ENCODE assay signal across 1 cellular context in the genomic region with DNA sequence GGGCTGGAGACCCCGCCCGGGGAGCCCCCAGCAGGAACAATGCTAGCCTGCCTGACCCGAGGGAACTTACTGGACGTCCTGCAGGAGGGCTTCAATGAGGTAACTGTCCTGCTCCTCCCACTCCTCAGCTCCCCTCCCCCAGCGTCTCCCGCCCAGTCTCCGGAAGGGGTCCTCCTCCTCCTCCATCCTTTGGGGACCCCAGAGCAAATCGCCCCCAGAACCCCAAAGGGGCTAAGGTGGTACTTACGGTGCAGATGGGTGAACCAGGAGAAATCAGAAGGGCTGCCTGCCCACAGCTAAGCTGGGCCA.
TF ChIP-seq lines count a peak whose summit lies in the region.

No MANE protein-coding gene starts in this region.

TF ChIP-seq in HepG2, 621 proteins besides CTCF, POLR2A, EP300 and RAD21 (continued from another document):
- TF ChIP-seq TCF12 (IDR thresholded peaks at IDR 0.05) (no peak), TCF12 (CRISPR knock-in tag; IDR thresholded peaks at IDR 0.05) (no peak), SOX13 (IDR thresholded peaks at IDR 0.05) (no peak), SOX13 (CRISPR knock-in tag; conservative IDR thresholded peaks at IDR 0.05 in 1 of 2, IDR thresholded peaks at IDR 0.05 in 1 of 2) (peak in 1 of 2 experiments; percentile 42; a peak in 1 of 4 replicates), PHF20 (CRISPR knock-in tag; IDR thresholded peaks at IDR 0.05) (no peak), FOXP1 (IDR thresholded peaks at IDR 0.05) (no peak), FOXP1 (CRISPR knock-in tag; IDR thresholded peaks at IDR 0.05) (no peak), SCMH1 (CRISPR knock-in tag; IDR thresholded peaks at IDR 0.05; ENCODE audit: borderline replicate concordance) (no peak), ZNF766 (CRISPR knock-in tag; IDR thresholded peaks at IDR 0.05; ENCODE audit: borderline replicate concordance) (0 out of 2 replicates have a peak, but pooled peaks have one; percentile 0), ARID2 (CRISPR knock-in tag; IDR thresholded peaks at IDR 0.05; ENCODE audit: borderline replicate concordance) (peak; percentile 16; the same call in 1 of the 2 replicates), AHR (CRISPR knock-in tag; IDR thresholded peaks at IDR 0.05) (0 out of 2 replicates have a peak, but pooled peaks have one; percentile 28), ZNF33B (CRISPR knock-in tag; IDR thresholded peaks at IDR 0.05) (no peak), HOXA7 (CRISPR knock-in tag; IDR thresholded peaks at IDR 0.05) (no peak), RFXAP (CRISPR knock-in tag; IDR thresholded peaks at IDR 0.05; ENCODE audit: borderline replicate concordance) (0 out of 2 replicates have a peak, but pooled peaks have one; percentile 16)
- TF ChIP-seq, protein P1, sequence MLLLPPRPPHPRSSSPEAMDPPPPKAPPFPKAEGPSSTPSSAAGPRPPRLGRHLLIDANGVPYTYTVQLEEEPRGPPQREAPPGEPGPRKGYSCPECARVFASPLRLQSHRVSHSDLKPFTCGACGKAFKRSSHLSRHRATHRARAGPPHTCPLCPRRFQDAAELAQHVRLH (CRISPR knock-in tag; IDR thresholded peaks at IDR 0.05; ENCODE audit: borderline replicate concordance, low read depth): peak; percentile 35
